Comparison of ENCODE assay signal across 30 cellular contexts in genomic region chr12:65387396-65387795, GRCh38.
"Had no signal": no experiment of that assay in that cellular context is flagged by ENCODE, and none has a peak within 500 bp of the region (broad histone marks: within the 10 kb centered on the region; RNA-seq: fewer than 3 reads in every experiment).

No MANE protein-coding gene starts in this region.

- ATAC-seq: heart right ventricle; left cardiac atrium; left lung; lower lobe of right lung; naive thymus-derived CD8-positive, alpha-beta T cell; pancreas; right cardiac atrium; sciatic nerve; stimulated activated naive B cell treated with anti-CD40 and anti-IgM and Interleukin-4, amounts not matched to agents 10 μg/mL and 1 μg/mL and 100 μg/mL, for 72 hours had no signal

- H3K36me3 Mint-ChIP-seq: naive thymus-derived CD8-positive, alpha-beta T cell; stimulated activated naive B cell treated with anti-CD40 and anti-IgM and Interleukin-4, amounts not matched to agents 10 μg/mL and 1 μg/mL and 100 μg/mL, for 72 hours had no signal

- H2AFZ ChIP-seq: hepatocyte had no signal

- H3K27me3 ChIP-seq: heart right ventricle, hepatocyte, left lung, pancreas, testis, thyroid gland, transverse colon, upper lobe of left lung, vagina had no signal

- H3K4me3 ChIP-seq: heart right ventricle, hepatocyte, left lung, lower lobe of right lung, pancreas, prostate gland, skin epidermis, testis, thyroid gland, transverse colon, upper lobe of left lung, vagina had no signal

- H3K79me2 ChIP-seq: hepatocyte had no signal

- H3K4me1 ChIP-seq: left lung, lower lobe of right lung, pancreas, prostate gland, testis, thyroid gland, transverse colon, upper lobe of left lung, vagina had no signal

- H3K36me3 ChIP-seq: heart right ventricle, left lung, lower lobe of right lung, pancreas, prostate gland, thyroid gland, transverse colon, upper lobe of left lung, vagina had no signal

- DNase-seq: heart right ventricle; kidney glomerular epithelial cell; left cardiac atrium; left lung; lower lobe of right lung; mammary epithelial cell; mesenchymal stem cell; naive thymus-derived CD8-positive, alpha-beta T cell; occipital lobe; pancreas; posterior cingulate gyrus; retina; right cardiac atrium; stimulated activated CD4-positive, alpha-beta T cell treated with anti-CD3 and anti-CD28 coated beads, Interleukin-12 subunit alpha, Interleukin-12 subunit beta, amount 100 ng/mL, for 4 hours; stimulated activated CD4-positive, alpha-beta T cell treated with anti-CD3 and anti-CD28 coated beads, Interleukin-15, amount 100 ng/mL, for 24 hours; stimulated activated CD4-positive, alpha-beta T cell treated with anti-CD3 and anti-CD28 coated beads, Interleukin-2, amount 100 ng/mL, for 24 hours; stimulated activated CD4-positive, alpha-beta T cell treated with anti-CD3 and anti-CD28 coated beads, Interleukin-4, amount 100 ng/mL, for 1 hour; stimulated activated naive B cell treated with anti-CD40 and anti-IgM and Interleukin-4, amounts not matched to agents 10 μg/mL and 1 μg/mL and 100 μg/mL, for 72 hours; testis; thyroid gland; transverse colon; upper lobe of left lung had no signal

- H3K4me1 Mint-ChIP-seq: naive thymus-derived CD8-positive, alpha-beta T cell; stimulated activated naive B cell treated with anti-CD40 and anti-IgM and Interleukin-4, amounts not matched to agents 10 μg/mL and 1 μg/mL and 100 μg/mL, for 72 hours had no signal

- H3K27me3 Mint-ChIP-seq: stimulated activated naive B cell treated with anti-CD40 and anti-IgM and Interleukin-4, amounts not matched to agents 10 μg/mL and 1 μg/mL and 100 μg/mL, for 72 hours; stimulated activated naive CD8-positive, alpha-beta T cell treated with anti-CD3 and anti-CD28 coated beads, Interleukin-15, Interleukin-2, amounts not matched to agents 100 ng/mL and 50 ng/mL, for 24 hours had no signal

- H3K4me3 Mint-ChIP-seq: naive thymus-derived CD8-positive, alpha-beta T cell; nephron; neural crest cell; stimulated activated naive B cell treated with anti-CD40 and anti-IgM and Interleukin-4, amounts not matched to agents 10 μg/mL and 1 μg/mL and 100 μg/mL, for 72 hours; stimulated activated naive CD8-positive, alpha-beta T cell treated with anti-CD3 and anti-CD28 coated beads, Interleukin-15, Interleukin-2, amounts not matched to agents 100 ng/mL and 50 ng/mL, for 24 hours had no signal

- H3K9me3 Mint-ChIP-seq: naive thymus-derived CD8-positive, alpha-beta T cell; nephron; neural crest cell; stimulated activated naive B cell treated with anti-CD40 and anti-IgM and Interleukin-4, amounts not matched to agents 10 μg/mL and 1 μg/mL and 100 μg/mL, for 72 hours; stimulated activated naive CD8-positive, alpha-beta T cell treated with anti-CD3 and anti-CD28 coated beads, Interleukin-15, Interleukin-2, amounts not matched to agents 100 ng/mL and 50 ng/mL, for 24 hours had no signal

- H3K9me3 ChIP-seq: heart right ventricle, left lung, lower lobe of right lung, pancreas, prostate gland, testis, thyroid gland, transverse colon, upper lobe of left lung, vagina had no signal

- H3K27ac Mint-ChIP-seq: naive thymus-derived CD8-positive, alpha-beta T cell; nephron; stimulated activated naive B cell treated with anti-CD40 and anti-IgM and Interleukin-4, amounts not matched to agents 10 μg/mL and 1 μg/mL and 100 μg/mL, for 72 hours; stimulated activated naive CD8-positive, alpha-beta T cell treated with anti-CD3 and anti-CD28 coated beads, Interleukin-15, Interleukin-2, amounts not matched to agents 100 ng/mL and 50 ng/mL, for 24 hours had no signal

- H3K4me2 ChIP-seq: hepatocyte had no signal

- H3K27ac ChIP-seq: heart right ventricle, hepatocyte, left lung, lower lobe of right lung, pancreas, prostate gland, skin epidermis, testis, thyroid gland, transverse colon, upper lobe of left lung, vagina had no signal
